ENCODE assay signal across 22 cellular contexts in genomic region chr4:142361981-142362380, GRCh38.
DNase-seq lines count a peak whose midpoint lies in the region; ATAC-seq, FAIRE-seq and TF ChIP-seq lines count a peak whose summit lies in the region.
"Had no signal": no experiment of that assay in that cellular context is flagged by ENCODE, and none has a peak within 500 bp of the region (broad histone marks: within the 10 kb centered on the region; RNA-seq: fewer than 3 reads in every experiment).

No MANE protein-coding gene starts in this region.

- TF ChIP-seq POLR2A in HepG2 (IDR thresholded peaks at IDR 0.05; ENCODE audit: insufficient read depth in 1 of 2, low read depth in 2 of 2, low read length in 2 of 2) (no peak), right lobe of liver (IDR thresholded peaks at IDR 0.05) (no peak)

- in situ Hi-C loops in HepG2 (cut with HindIII; ENCODE audit: extremely low pct_ligation_motif_present, low pct_unique_long_range_greater_than_20kb) = no loop called here

- no peak overlapping the region for H3K4me3 Mint-ChIP-seq in activated CD4-positive, alpha-beta memory T cell treated with anti-CD3 and anti-CD28 coated beads for 36 hours
- no peak overlapping the region for H3K4me3 Mint-ChIP-seq in activated CD4-positive, alpha-beta memory T cell treated with anti-CD3 and anti-CD28 coated beads, Interleukin-2, amount 10 ng/mL, durations not matched to agents 7 days and 5 days
- no peak overlapping the region for H3K4me3 Mint-ChIP-seq in central memory CD8-positive, alpha-beta T cell
- H3K4me3 Mint-ChIP-seq: GM23338, H9 had no signal

- H3K4me1 Mint-ChIP-seq in activated CD4-positive, alpha-beta memory T cell treated with anti-CD3 and anti-CD28 coated beads for 36 hours (ENCODE audit: low read depth) = peaks cover 83% of the 10 kb centered on the region
- peaks cover 61% of the 10 kb centered on the region for H3K4me1 Mint-ChIP-seq in activated CD4-positive, alpha-beta memory T cell treated with anti-CD3 and anti-CD28 coated beads, Interleukin-2, amount 10 ng/mL, durations not matched to agents 7 days and 5 days
- peaks cover 61% of the 10 kb centered on the region for H3K4me1 Mint-ChIP-seq in central memory CD8-positive, alpha-beta T cell

- H3K4me2 ChIP-seq in HepG2 (ENCODE audit: low read depth, low read length) = no peak overlapping the region
- H3K4me2 ChIP-seq: GM23338 had no signal

- FAIRE-seq in HepG2 (lab: Jason Lieb, UNC) = no peak
- FAIRE-seq: GM12878, HTR-8/SVneo had no signal

- no peaks in the 10 kb centered on the region for H3K4me1 ChIP-seq in HepG2 (ENCODE audit: insufficient read depth, low read length)
- no peaks in the 10 kb centered on the region for H3K4me1 ChIP-seq in right lobe of liver
- H3K4me1 ChIP-seq: SJSA1 had no signal

- H3K4me3 ChIP-seq in HepG2 (replicated peaks in 1 of 3; ENCODE audit: insufficient read depth in 1 of 3, low read depth in 2 of 3, low read length in 3 of 3) = no peak overlapping the region
- no peak overlapping the region for H3K4me3 ChIP-seq in right lobe of liver
- H3K4me3 ChIP-seq: GM12878, GM23338, MG63, SJSA1 had no signal

- BruUV-seq in HepG2 (replicated peaks; lab: Mats Ljungman, UMichigan) = no TSS peak

- peaks cover 22% of the 10 kb centered on the region for H3K36me3 Mint-ChIP-seq in activated CD4-positive, alpha-beta memory T cell treated with anti-CD3 and anti-CD28 coated beads for 36 hours
- H3K36me3 Mint-ChIP-seq in activated CD4-positive, alpha-beta memory T cell treated with anti-CD3 and anti-CD28 coated beads, Interleukin-2, amount 10 ng/mL, durations not matched to agents 7 days and 5 days (ENCODE audit: low read depth) = peaks cover 39% of the 10 kb centered on the region
- H3K36me3 Mint-ChIP-seq in central memory CD8-positive, alpha-beta T cell (ENCODE audit: insufficient read depth) = peaks cover 1% of the 10 kb centered on the region

- CTCF ChIA-PET in activated CD4-positive, alpha-beta memory T cell treated with anti-CD3 and anti-CD28 coated beads for 36 hours (lab: Charles Lee) = interaction anchor here (0.6 to 1.8 kb wide), 2 partner anchors 8 to 154 kb away, joined by 3 to 4 read pairs; no protein-coding TSS in a partner anchor
- CTCF ChIA-PET in activated CD4-positive, alpha-beta memory T cell treated with anti-CD3 and anti-CD28 coated beads, Interleukin-2, amount 10 ng/mL, durations not matched to agents 7 days and 5 days (lab: Charles Lee) = no interaction called here
- CTCF ChIA-PET in HepG2 (lab: Yijun Ruan, JAX; ENCODE audit: low intra/inter-chr PET ratio, low total read pairs) = no interaction called here

- H3K27ac ChIP-seq in HepG2 (ENCODE audit: extremely low read length, insufficient read depth, low read length) (no peak overlapping the region), right lobe of liver (no peak overlapping the region)
- H3K27ac ChIP-seq: SJSA1 had no signal

- POLR2A ChIA-PET in activated CD4-positive, alpha-beta memory T cell treated with anti-CD3 and anti-CD28 coated beads for 36 hours (lab: Charles Lee) = no interaction called here
- POLR2A ChIA-PET in activated CD4-positive, alpha-beta memory T cell treated with anti-CD3 and anti-CD28 coated beads, Interleukin-2, amount 10 ng/mL, durations not matched to agents 7 days and 5 days (lab: Charles Lee) = no interaction called here
- POLR2A ChIA-PET in HepG2 (lab: Yijun Ruan, JAX) = no interaction called here

- H3K27me3 ChIP-seq in HepG2 (ENCODE audit: control insufficient read depth in 1 of 2, insufficient read depth in 2 of 2, low read length in 2 of 2) (no peaks in the 10 kb centered on the region), right lobe of liver (no peaks in the 10 kb centered on the region)
- H3K27me3 ChIP-seq: MG63, SJSA1 had no signal

- H3K9me3 ChIP-seq in HepG2 (ENCODE audit: low read length) (no peaks in the 10 kb centered on the region), right lobe of liver (no peaks in the 10 kb centered on the region)
- H3K9me3 ChIP-seq: MG63, SJSA1 had no signal

- no peak overlapping the region for H2AFZ ChIP-seq in HepG2 (ENCODE audit: low read length)
- H2AFZ ChIP-seq: GM23338 had no signal

- TF ChIP-seq EP300 in HepG2 (IDR thresholded peaks at IDR 0.05; ENCODE audit: low read depth in 2 of 2, low read length in 2 of 2) = no peak
- no peak for TF ChIP-seq EP300 in HepG2 (CRISPR knock-in tag; IDR thresholded peaks at IDR 0.05; ENCODE audit: borderline replicate concordance)

- no peaks in the 10 kb centered on the region for H3K36me3 ChIP-seq in HepG2 (replicated peaks in 1 of 2; ENCODE audit: control insufficient read depth in 1 of 2, insufficient read depth in 2 of 2, low read length in 2 of 2)
- no peaks in the 10 kb centered on the region for H3K36me3 ChIP-seq in right lobe of liver
- H3K36me3 ChIP-seq: MG63, SJSA1 had no signal

- 6% methylated on average over 2 of the region's 2 CpGs for WGBS in HepG2 (ENCODE audit: low lambda C conversion rate)
- WGBS in right lobe of liver (ENCODE audit: insufficient coverage, low coverage, low lambda C conversion rate, missing lambda C conversion rate) = 77% methylated on average over 2 of the region's 2 CpGs

- no peaks in the 10 kb centered on the region for H4K20me1 ChIP-seq in HepG2 (ENCODE audit: insufficient read depth, low read length)

- ATAC-seq in HepG2 (no peak), right lobe of liver (no peak), sciatic nerve (no peak)
- ATAC-seq in central memory CD8-positive, alpha-beta T cell (replicated peaks; ENCODE audit: extremely low read depth, poor library complexity, severe bottlenecking) = no peak
- ATAC-seq: GM12878, GM23338 had no signal

- H3K9me3 Mint-ChIP-seq in activated CD4-positive, alpha-beta memory T cell treated with anti-CD3 and anti-CD28 coated beads for 36 hours = peaks cover 7% of the 10 kb centered on the region
- peaks cover 9% of the 10 kb centered on the region for H3K9me3 Mint-ChIP-seq in activated CD4-positive, alpha-beta memory T cell treated with anti-CD3 and anti-CD28 coated beads, Interleukin-2, amount 10 ng/mL, durations not matched to agents 7 days and 5 days
- peaks cover 10% of the 10 kb centered on the region for H3K9me3 Mint-ChIP-seq in central memory CD8-positive, alpha-beta T cell
- H3K9me3 Mint-ChIP-seq: GM23338, H9 had no signal

- no peaks in the 10 kb centered on the region for H3K79me2 ChIP-seq in HepG2 (ENCODE audit: insufficient read depth, low read length)

- no peak for TF ChIP-seq RAD21 in HepG2 (CRISPR knock-in tag; IDR thresholded peaks at IDR 0.05)

- H3K27me3 Mint-ChIP-seq in activated CD4-positive, alpha-beta memory T cell treated with anti-CD3 and anti-CD28 coated beads for 36 hours = no peaks in the 10 kb centered on the region
- no peaks in the 10 kb centered on the region for H3K27me3 Mint-ChIP-seq in activated CD4-positive, alpha-beta memory T cell treated with anti-CD3 and anti-CD28 coated beads, Interleukin-2, amount 10 ng/mL, durations not matched to agents 7 days and 5 days
- no peaks in the 10 kb centered on the region for H3K27me3 Mint-ChIP-seq in central memory CD8-positive, alpha-beta T cell

- H3K27ac Mint-ChIP-seq in activated CD4-positive, alpha-beta memory T cell treated with anti-CD3 and anti-CD28 coated beads for 36 hours = peak overlapping the region; percentile 55
- no peak overlapping the region for H3K27ac Mint-ChIP-seq in activated CD4-positive, alpha-beta memory T cell treated with anti-CD3 and anti-CD28 coated beads, Interleukin-2, amount 10 ng/mL, durations not matched to agents 7 days and 5 days
- peak overlapping the region; percentile 4 for H3K27ac Mint-ChIP-seq in central memory CD8-positive, alpha-beta T cell (ENCODE audit: low read depth)
- H3K27ac Mint-ChIP-seq: GM23338, H9 had no signal

- intact Hi-C loops in activated CD4-positive, alpha-beta memory T cell treated with anti-CD3 and anti-CD28 coated beads for 36 hours (cut with micrococcal nuclease) = loop anchor here (10.0 kb wide), 1 partner anchor 823 kb away; the partner anchor contains the start of gene USP38
- intact Hi-C loops in HepG2 (cut with micrococcal nuclease; ENCODE audit: unreplicated experiment) = no loop called here
- intact Hi-C loops in right lobe of liver (cut with DNase I) = no loop called here
- intact Hi-C loops in sciatic nerve (cut with DNase I) = no loop called here

- H3K9ac ChIP-seq in HepG2 (ENCODE audit: insufficient read depth, low read depth, low read length) = no peak overlapping the region

- no peak for TF ChIP-seq CTCF in HepG2 (CRISPR knock-in tag; IDR thresholded peaks at IDR 0.05)
- no peak for TF ChIP-seq CTCF in right lobe of liver (IDR thresholded peaks at IDR 0.05)

- DNase-seq in activated CD4-positive, alpha-beta memory T cell treated with anti-CD3 and anti-CD28 coated beads for 36 hours = no peak
- DNase-seq in activated CD4-positive, alpha-beta memory T cell treated with anti-CD3 and anti-CD28 coated beads, Interleukin-2, amount 10 ng/mL, durations not matched to agents 7 days and 5 days = no peak
- DNase-seq in HepG2 (ENCODE audit: low spot score) (no peak), right lobe of liver (no peak), sciatic nerve (ENCODE audit: low spot score) (no peak), NCI-H748 (lab: John Stamatoyannopoulos, UW; ENCODE audit: unreplicated experiment) (no peak), COR-L47 (lab: John Stamatoyannopoulos, UW) (no peak)
- no peak for DNase-seq in central memory CD8-positive, alpha-beta T cell (ENCODE audit: low spot score in 2 of 2)
- DNase-seq: 8988T, H9, KBM-7, MG63, NCI-H146, NCI-H1930, NCI-H2107, NCI-H82, Right ventricle myocardium superior, RPMI8226 had no signal

TF ChIP-seq in HepG2, 621 proteins besides CTCF, POLR2A, EP300 and RAD21:
- TF ChIP-seq, protein P1, sequence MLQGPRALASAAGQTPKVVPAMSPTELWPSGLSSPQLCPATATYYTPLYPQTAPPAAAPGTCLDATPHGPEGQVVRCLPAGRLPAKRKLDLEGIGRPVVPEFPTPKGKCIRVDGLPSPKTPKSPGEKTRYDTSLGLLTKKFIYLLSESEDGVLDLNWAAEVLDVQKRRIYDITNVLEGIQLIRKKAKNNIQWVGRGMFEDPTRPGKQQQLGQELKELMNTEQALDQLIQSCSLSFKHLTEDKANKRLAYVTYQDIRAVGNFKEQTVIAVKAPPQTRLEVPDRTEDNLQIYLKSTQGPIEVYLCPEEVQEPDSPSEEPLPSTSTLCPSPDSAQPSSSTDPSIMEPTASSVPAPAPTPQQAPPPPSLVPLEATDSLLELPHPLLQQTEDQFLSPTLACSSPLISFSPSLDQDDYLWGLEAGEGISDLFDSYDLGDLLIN (CRISPR knock-in tag; IDR thresholded peaks at IDR 0.05; ENCODE audit: borderline replicate concordance) = no peak
- TF ChIP-seq CREB1 (IDR thresholded peaks at IDR 0.05) (0 out of 2 replicates have a peak, but pooled peaks have one; percentile 4), CREB1 (CRISPR knock-in tag; IDR thresholded peaks at IDR 0.05) (no peak)
